ENCODE assay signal across 12 cellular contexts in genomic region chr11:47512701-47513100, GRCh38. TPM values are rescaled to one million over a fixed set of nuclear protein-coding genes. Genes with fewer than 3 reads are reported as not detected.
DNase-seq lines count a peak whose midpoint lies in the region; ATAC-seq and TF ChIP-seq lines count a peak whose summit lies in the region.
"Had no signal": no experiment of that assay in that cellular context is flagged by ENCODE, and none has a peak within 500 bp of the region (broad histone marks: within the 10 kb centered on the region; RNA-seq: fewer than 3 reads in every experiment).

No MANE protein-coding gene starts in this region.

- TF ChIP-seq CTCF in SK-N-SH (IDR thresholded peaks at IDR 0.05) (no peak), hepatocyte (IDR thresholded peaks at IDR 0.05; ENCODE audit: poor library complexity) (no peak)

- no peaks in the 10 kb centered on the region for H3K9me3 Mint-ChIP-seq in immature natural killer cell

- H3K27ac Mint-ChIP-seq in immature natural killer cell, result peak overlapping the region in 2 of 6 donors; percentile 40 to 59

- no peaks in the 10 kb centered on the region for H3K36me3 Mint-ChIP-seq in immature natural killer cell

- H3K27ac ChIP-seq in SK-N-SH (ENCODE audit: low read depth in 2 of 2, low read length in 1 of 2) (peak overlapping the region; percentile 31 to 56; a peak in 3 of 4 replicates), SK-N-MC (peak overlapping the region; percentile 80), hepatocyte (peak overlapping the region; percentile 89)
- H3K27ac ChIP-seq: parathyroid adenoma had no signal

- H3F3A ChIP-seq in SK-N-SH (replicated peaks; ENCODE audit: insufficient read depth), result peaks cover 29% of the 10 kb centered on the region

- peaks cover 0 to 2% (median 0%) of the 10 kb centered on the region in 3 donors for H3K27me3 Mint-ChIP-seq in immature natural killer cell (ENCODE audit: low read depth in 3 of 3)

- no peaks in the 10 kb centered on the region for H3K9me2 ChIP-seq in SK-N-SH
- no peaks in the 10 kb centered on the region for H3K9me2 ChIP-seq in hepatocyte (replicated peaks; ENCODE audit: insufficient read depth)

- H3K4me3 ChIP-seq in SK-N-SH (ENCODE audit: low read depth in 2 of 2, low read length in 1 of 2) (no peak overlapping the region), SK-N-MC (no peak overlapping the region), hepatocyte (no peak overlapping the region), skeletal muscle satellite cell (ENCODE audit: low read length) (no peak overlapping the region)

- H3K9me3 ChIP-seq in SK-N-SH (no peaks in the 10 kb centered on the region), SK-N-MC (ENCODE audit: low read depth, low read length) (no peaks in the 10 kb centered on the region), hepatocyte (ENCODE audit: low read depth) (no peaks in the 10 kb centered on the region), skeletal muscle satellite cell (replicated peaks; ENCODE audit: low read length) (no peaks in the 10 kb centered on the region)

- peaks cover 100% of the 10 kb centered on the region for H3K79me2 ChIP-seq in SK-N-SH (ENCODE audit: insufficient read depth)
- H3K79me2 ChIP-seq in hepatocyte, result peaks cover 99% of the 10 kb centered on the region

- no peak overlapping the region for H3K4me2 ChIP-seq in SK-N-SH
- peak overlapping the region; percentile 3 for H3K4me2 ChIP-seq in hepatocyte
- H3K4me2 ChIP-seq in skeletal muscle satellite cell (ENCODE audit: low read length), result peak overlapping the region; percentile 47

- H3K4me1 Mint-ChIP-seq in immature natural killer cell, result peaks cover 83 to 93% of the 10 kb centered on the region in 2 donors

- CTCF ChIA-PET in SK-N-SH (lab: Yijun Ruan, JAX), result interaction anchor here (0.6 kb wide), 1 partner anchor 9 kb away, joined by 3 read pairs; no protein-coding TSS in a partner anchor

- DNase-seq in SK-N-SH, result no peak
- DNase-seq in SK-N-MC (ENCODE audit: low read depth, low spot score), result no peak
- peak; percentile 23 for DNase-seq in hepatocyte (ENCODE audit: low spot score)
- DNase-seq in ecto neural progenitor cell (ENCODE audit: low spot score), result no peak
- no peak for DNase-seq in immature natural killer cell
- DNase-seq: 8988T; activated CD8-positive, alpha-beta memory T cell treated with anti-CD3 and anti-CD28 coated beads for 24 hours; Kasumi-1 had no signal

- POLR2A ChIA-PET in SK-N-SH (lab: Yijun Ruan, JAX), result interaction anchor here (1.2 to 1.6 kb wide), 2 partner anchors 14 to 25 kb away, joined by 3 read pairs; no protein-coding TSS in a partner anchor

- no peak overlapping the region for H3K4me3 Mint-ChIP-seq in immature natural killer cell

- H3K27me3 ChIP-seq in SK-N-SH (ENCODE audit: insufficient read depth) (no peaks in the 10 kb centered on the region), hepatocyte (no peaks in the 10 kb centered on the region), skeletal muscle satellite cell (ENCODE audit: control insufficient read depth, insufficient read depth, low read length) (no peaks in the 10 kb centered on the region)

- H4K20me1 ChIP-seq in SK-N-SH (ENCODE audit: insufficient read depth) (peaks cover 88% of the 10 kb centered on the region), hepatocyte (ENCODE audit: insufficient read depth, poor library complexity, severe bottlenecking) (peaks cover 55% of the 10 kb centered on the region)

- H3K36me3 ChIP-seq in SK-N-SH (replicated peaks in 1 of 2; ENCODE audit: control insufficient read depth in 1 of 2, insufficient read depth in 2 of 2, low read length in 1 of 2), result peaks cover 0 to 2% of the 10 kb centered on the region in 2 experiments
- H3K36me3 ChIP-seq in SK-N-MC (ENCODE audit: insufficient read depth, low read length), result no peaks in the 10 kb centered on the region
- no peaks in the 10 kb centered on the region for H3K36me3 ChIP-seq in hepatocyte (replicated peaks; ENCODE audit: insufficient read depth, low read depth)
- no peaks in the 10 kb centered on the region for H3K36me3 ChIP-seq in skeletal muscle satellite cell (ENCODE audit: insufficient read depth, low read length)

- 82% methylated on average over 2 of the region's 2 CpGs for WGBS in SK-N-SH (ENCODE audit: low lambda C conversion rate)
- 32% methylated on average over 2 of the region's 2 CpGs for WGBS in hepatocyte (ENCODE audit: low lambda C conversion rate, missing lambda C conversion rate)

- H3K9ac ChIP-seq in SK-N-SH (no peak overlapping the region), SK-N-MC (ENCODE audit: insufficient read length) (no peak overlapping the region), skeletal muscle satellite cell (ENCODE audit: low read depth, low read length) (peak overlapping the region; percentile 59)
- H3K9ac ChIP-seq: parathyroid adenoma had no signal

- no peak for TF ChIP-seq EP300 in SK-N-SH (IDR thresholded peaks at IDR 0.05; ENCODE audit: borderline replicate concordance in 1 of 2, low read depth in 1 of 2, low read length in 1 of 2)

- ATAC-seq in SK-N-SH treated with all-trans-retinoic acid at 6 μM for 48 hours (no peak), HG03280 (IDR thresholded peaks at IDR 0.05; ENCODE audit: unreplicated experiment) (no peak)

- H2AFZ ChIP-seq in SK-N-SH (ENCODE audit: low read depth) (no peak overlapping the region), hepatocyte (no peak overlapping the region)
- H2AFZ ChIP-seq: parathyroid adenoma had no signal

- H3K4me1 ChIP-seq in SK-N-SH (ENCODE audit: control insufficient read depth in 1 of 2, insufficient read depth in 2 of 2, low read depth in 1 of 2, low read length in 1 of 2) (peaks cover 2 to 49% of the 10 kb centered on the region in 2 experiments), hepatocyte (ENCODE audit: insufficient read depth) (peaks cover 27% of the 10 kb centered on the region), skeletal muscle satellite cell (ENCODE audit: control insufficient read depth, insufficient read depth, low read length) (peaks cover 82% of the 10 kb centered on the region)

- TF ChIP-seq RAD21 in SK-N-SH (IDR thresholded peaks at IDR 0.05; ENCODE audit: low read length), result no peak

TF ChIP-seq in SK-N-SH, 30 proteins besides CTCF, POLR2A, EP300 and RAD21 (continues in another document):
- TF ChIP-seq SIN3A (IDR thresholded peaks at IDR 0.05; ENCODE audit: borderline replicate concordance, low read depth, low read length), result no peak
- no peak for TF ChIP-seq NRF1 (IDR thresholded peaks at IDR 0.05; ENCODE audit: low read depth, low read length)
- no peak for TF ChIP-seq TEAD4 (IDR thresholded peaks at IDR 0.05; ENCODE audit: borderline replicate concordance, insufficient read depth)
- TF ChIP-seq FOXM1 (IDR thresholded peaks at IDR 0.05; ENCODE audit: low read depth), result no peak
- TF ChIP-seq MXI1 (IDR thresholded peaks at IDR 0.05; ENCODE audit: low read depth, low read length), result no peak

TF ChIP-seq in SK-N-SH treated with all-trans-retinoic acid at 6 μM for 48 hours, 23 proteins besides CTCF, POLR2A, EP300 and RAD21:
- no peak for TF ChIP-seq SNAI2 (CRISPR knock-in tag; IDR thresholded peaks at IDR 0.05)
- TF ChIP-seq ZFP30 (CRISPR knock-in tag; IDR thresholded peaks at IDR 0.05), result no peak
- TF ChIP-seq ZNF8 (CRISPR knock-in tag; IDR thresholded peaks at IDR 0.05), result no peak
- TF ChIP-seq, protein P1, sequence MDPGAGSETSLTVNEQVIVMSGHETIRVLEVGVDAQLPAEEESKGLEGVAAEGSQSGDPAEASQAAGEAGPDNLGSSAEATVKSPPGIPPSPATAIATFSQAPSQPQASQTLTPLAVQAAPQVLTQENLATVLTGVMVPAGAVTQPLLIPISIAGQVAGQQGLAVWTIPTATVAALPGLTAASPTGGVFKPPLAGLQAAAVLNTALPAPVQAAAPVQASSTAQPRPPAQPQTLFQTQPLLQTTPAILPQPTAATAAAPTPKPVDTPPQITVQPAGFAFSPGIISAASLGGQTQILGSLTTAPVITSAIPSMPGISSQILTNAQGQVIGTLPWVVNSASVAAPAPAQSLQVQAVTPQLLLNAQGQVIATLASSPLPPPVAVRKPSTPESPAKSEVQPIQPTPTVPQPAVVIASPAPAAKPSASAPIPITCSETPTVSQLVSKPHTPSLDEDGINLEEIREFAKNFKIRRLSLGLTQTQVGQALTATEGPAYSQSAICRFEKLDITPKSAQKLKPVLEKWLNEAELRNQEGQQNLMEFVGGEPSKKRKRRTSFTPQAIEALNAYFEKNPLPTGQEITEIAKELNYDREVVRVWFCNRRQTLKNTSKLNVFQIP (CRISPR knock-in tag; IDR thresholded peaks at IDR 0.05; ENCODE audit: borderline replicate concordance, low read depth), result no peak
- TF ChIP-seq ESRRG (CRISPR knock-in tag; IDR thresholded peaks at IDR 0.05), result no peak
- no peak for TF ChIP-seq ZNF565 (CRISPR knock-in tag; conservative IDR thresholded peaks at IDR 0.05; ENCODE audit: low read depth)

RNA-seq across cellular contexts. Expression of gene CELF1, which starts 40.2 kb away (rescaled TPM):
- polyA plus RNA-seq in SK-N-SH (2012; rRNA removed) (47.5 and 69.3 TPM in 2 replicates), hepatocyte (59.1 and 70.3 TPM in 2 replicates), immature natural killer cell (10 to 100 TPM; 21.0 to 58.1 (median 35.5) TPM)
- 39.9 and 45.4 TPM in 2 replicates for polyA plus RNA-seq in SK-N-SH (2012; cell fraction: cytosol; rRNA removed)
- 95.8 and 146 TPM in 2 replicates for polyA plus RNA-seq in SK-N-SH (2012; cell fraction: nucleus; rRNA removed)
- 82.7 and 84.6 TPM in 2 replicates for total RNA-seq in hepatocyte
- total RNA-seq in skeletal muscle satellite cell (2012; rRNA removed), result 70.1 and 76.6 TPM in 2 replicates

RNA-seq across cellular contexts. Expression of gene PTPMT1, which starts 52.7 kb away (rescaled TPM):
- polyA plus RNA-seq in SK-N-SH (2012; rRNA removed) (64.4 and 69.0 TPM in 2 replicates), hepatocyte (100 and 108 TPM in 2 replicates), immature natural killer cell (100 to 1,000 TPM in 1 of 3 donors, 10 to 100 TPM in 2; 62.2 to 117 (median 80.2) TPM)
- polyA plus RNA-seq in SK-N-SH (2012; cell fraction: cytosol; rRNA removed), result 58.8 and 68.7 TPM in 2 replicates
- 29.0 and 31.1 TPM in 2 replicates for polyA plus RNA-seq in SK-N-SH (2012; cell fraction: nucleus; rRNA removed)
- total RNA-seq in hepatocyte, result 112 and 120 TPM in 2 replicates
- 63.6 and 83.1 TPM in 2 replicates for total RNA-seq in skeletal muscle satellite cell (2012; rRNA removed)
